Comparison of ENCODE assay signal across 17 cellular contexts in genomic region chr5:157924931-157925729, GRCh38.
DNase-seq lines count a peak whose midpoint lies in the region; ATAC-seq and TF ChIP-seq lines count a peak whose summit lies in the region.
"Had no signal": no experiment of that assay in that cellular context is flagged by ENCODE, and none has a peak within 500 bp of the region (broad histone marks: within the 10 kb centered on the region; RNA-seq: fewer than 3 reads in every experiment).

No MANE protein-coding gene starts in this region.

- H3K79me2 ChIP-seq in mammary epithelial cell (ENCODE audit: insufficient read depth, low read length) = no peaks in the 10 kb centered on the region

- POLR2A ChIA-PET in Caco-2 (lab: Charles Lee) = no interaction called here

- in situ Hi-C loops in mammary epithelial cell (cut with MboI; ENCODE audit: low sequenced_read_pairs in 2 of 2) = loop anchor here in 1 of 2 donors (25.0 kb wide), 1 partner anchor 113 kb away; no protein-coding TSS in a partner anchor

- H3K4me2 ChIP-seq in mammary epithelial cell (ENCODE audit: insufficient read depth, low read depth, low read length) = no peak overlapping the region

- no TSS peak for BruUV-seq in Caco-2 (replicated peaks; lab: Mats Ljungman, UMichigan)
- BruUV-seq in mammary epithelial cell (replicated peaks; lab: Mats Ljungman, UMichigan) = no TSS peak

- peak overlapping the region; percentile 72 for H3K27ac ChIP-seq in colonic mucosa
- H3K27ac ChIP-seq in mammary epithelial cell (ENCODE audit: insufficient read depth, low read depth, low read length) = no peak overlapping the region
- H3K27ac ChIP-seq: gastroesophageal sphincter, right atrium auricular region, tibial nerve had no signal

- 89% methylated on average over 8 of the region's 8 CpGs for WGBS in mammary epithelial cell (ENCODE audit: low coverage, missing lambda C conversion rate)

- H3K9me3 Mint-ChIP-seq in activated naive CD4-positive, alpha-beta T cell treated with anti-CD3 and anti-CD28 coated beads for 36 hours = no peaks in the 10 kb centered on the region
- H3K9me3 Mint-ChIP-seq in Caco-2 (ENCODE audit: unreplicated experiment) = no peaks in the 10 kb centered on the region
- H3K9me3 Mint-ChIP-seq: activated naive CD8-positive, alpha-beta T cell treated with anti-CD3 and anti-CD28 coated beads, Interleukin-2, amount 50 U/mL, for 24 hours; central memory CD8-positive, alpha-beta T cell had no signal

- H3K27ac Mint-ChIP-seq in activated naive CD4-positive, alpha-beta T cell treated with anti-CD3 and anti-CD28 coated beads for 36 hours = no peak overlapping the region
- no peak overlapping the region for H3K27ac Mint-ChIP-seq in Caco-2 (ENCODE audit: unreplicated experiment)
- H3K27ac Mint-ChIP-seq: activated naive CD8-positive, alpha-beta T cell treated with anti-CD3 and anti-CD28 coated beads, Interleukin-2, amount 50 U/mL, for 24 hours had no signal

- H3K4me3 Mint-ChIP-seq in activated naive CD4-positive, alpha-beta T cell treated with anti-CD3 and anti-CD28 coated beads for 36 hours = no peak overlapping the region
- H3K4me3 Mint-ChIP-seq in Caco-2 (ENCODE audit: unreplicated experiment) = no peak overlapping the region
- H3K4me3 Mint-ChIP-seq: activated naive CD8-positive, alpha-beta T cell treated with anti-CD3 and anti-CD28 coated beads, Interleukin-2, amount 50 U/mL, for 24 hours; central memory CD8-positive, alpha-beta T cell had no signal

- H3K9me3 ChIP-seq in colonic mucosa (no peaks in the 10 kb centered on the region), Caco-2 (no peaks in the 10 kb centered on the region), mammary epithelial cell (replicated peaks; ENCODE audit: insufficient read depth, low read length) (no peaks in the 10 kb centered on the region)
- H3K9me3 ChIP-seq: gastroesophageal sphincter, right atrium auricular region, tibial nerve had no signal

- no peak overlapping the region for H2AFZ ChIP-seq in mammary epithelial cell (ENCODE audit: low read depth, low read length)

- intact Hi-C loops in activated naive CD4-positive, alpha-beta T cell treated with anti-CD3 and anti-CD28 coated beads for 36 hours (cut with micrococcal nuclease) = no loop called here
- intact Hi-C loops in colonic mucosa (cut with DNase I) (no loop called here), Caco-2 (cut with micrococcal nuclease; ENCODE audit: unreplicated experiment) (no loop called here), mammary epithelial cell (cut with micrococcal nuclease) (no loop called here)

- H3K4me3 ChIP-seq in colonic mucosa (no peak overlapping the region), Caco-2 (ENCODE audit: low read depth, low read length) (no peak overlapping the region), mammary epithelial cell (replicated peaks in 1 of 3; ENCODE audit: insufficient read depth in 1 of 3, low read depth in 2 of 3, low read length in 3 of 3) (no peak overlapping the region)
- H3K4me3 ChIP-seq: gastroesophageal sphincter, right atrium auricular region, tibial nerve had no signal

- H3K9ac ChIP-seq in colonic mucosa (ENCODE audit: low read depth in 2 of 2, low read length in 2 of 2) (no peak overlapping the region), mammary epithelial cell (ENCODE audit: insufficient read depth, low read length) (no peak overlapping the region)

- H3K4me1 Mint-ChIP-seq in activated naive CD4-positive, alpha-beta T cell treated with anti-CD3 and anti-CD28 coated beads for 36 hours (ENCODE audit: low read depth) = peaks cover 4% of the 10 kb centered on the region
- no peaks in the 10 kb centered on the region for H3K4me1 Mint-ChIP-seq in Caco-2 (ENCODE audit: low read depth, unreplicated experiment)
- H3K4me1 Mint-ChIP-seq: central memory CD8-positive, alpha-beta T cell had no signal

- H4K20me1 ChIP-seq in mammary epithelial cell (ENCODE audit: insufficient read depth, low read length) = no peaks in the 10 kb centered on the region

- CTCF ChIA-PET in activated naive CD4-positive, alpha-beta T cell treated with anti-CD3 and anti-CD28 coated beads for 36 hours (lab: Charles Lee) = interaction anchor here (0.8 to 1.5 kb wide), 3 partner anchors 25 to 100 kb away, joined by 3 read pairs; no protein-coding TSS in a partner anchor
- CTCF ChIA-PET in Caco-2 (lab: Charles Lee) (no interaction called here), mammary epithelial cell (lab: Charles Lee; ENCODE audit: low non-redundant PET) (interaction anchor here (0.6 kb wide), 1 partner anchor 178 kb away, joined by 4 read pairs; no protein-coding TSS in a partner anchor)

- dilution Hi-C loops in mammary epithelial cell (cut with HindIII; ENCODE audit: low sequenced_read_pairs) = no loop called here

- H3K36me3 ChIP-seq in colonic mucosa (no peaks in the 10 kb centered on the region), Caco-2 (ENCODE audit: control insufficient read depth, insufficient read depth, low read length) (no peaks in the 10 kb centered on the region), mammary epithelial cell (ENCODE audit: insufficient read depth, low read length) (no peaks in the 10 kb centered on the region)
- H3K36me3 ChIP-seq: gastroesophageal sphincter, right atrium auricular region, tibial nerve had no signal

- H3K27me3 Mint-ChIP-seq in activated naive CD4-positive, alpha-beta T cell treated with anti-CD3 and anti-CD28 coated beads for 36 hours (ENCODE audit: low read depth) = no peaks in the 10 kb centered on the region
- H3K27me3 Mint-ChIP-seq in Caco-2 (ENCODE audit: insufficient read depth, unreplicated experiment) = no peaks in the 10 kb centered on the region
- H3K27me3 Mint-ChIP-seq: activated naive CD8-positive, alpha-beta T cell treated with anti-CD3 and anti-CD28 coated beads, Interleukin-2, amount 50 U/mL, for 24 hours; central memory CD8-positive, alpha-beta T cell had no signal

- no peak for ATAC-seq in HG03439 (IDR thresholded peaks at IDR 0.05; ENCODE audit: unreplicated experiment)
- ATAC-seq: activated naive CD8-positive, alpha-beta T cell treated with anti-CD3 and anti-CD28 coated beads, Interleukin-2, amount 50 U/mL, for 24 hours; gastroesophageal sphincter had no signal

- DNase-seq in activated naive CD4-positive, alpha-beta T cell treated with Interleukin-2 at 50 U/mL for 16 hours = peak; percentile 5
- no peak for DNase-seq in activated naive CD4-positive, alpha-beta T cell treated with anti-CD3 and anti-CD28 coated beads for 36 hours
- peak; percentile 78 for DNase-seq in colonic mucosa
- peak; percentile 27 for DNase-seq in mucosa of gallbladder (ENCODE audit: low spot score)
- DNase-seq in Caco-2 = no peak
- no peak for DNase-seq in NCI-H2107 (lab: John Stamatoyannopoulos, UW)
- no peak for DNase-seq in mammary epithelial cell
- DNase-seq: activated CD4-positive, CD25-positive, alpha-beta regulatory T cell; activated naive CD8-positive, alpha-beta T cell treated with anti-CD3 and anti-CD28 coated beads, Interleukin-2, amount 50 U/mL, for 24 hours; activated T-cell treated with anti-CD3 and anti-CD28 coated beads, Interleukin-2, amount 50 U/mL, for 1 hour; GF-D8; NCI-H1092 had no signal

- TF ChIP-seq CTCF in colonic mucosa (IDR thresholded peaks at IDR 0.05) = no peak
- no peak for TF ChIP-seq CTCF in Caco-2 (IDR thresholded peaks at IDR 0.05; ENCODE audit: insufficient read depth in 1 of 2, low read depth in 1 of 2, low read length in 1 of 2, severe bottlenecking in 1 of 2, unreplicated experiment in 1 of 2)
- no peak for TF ChIP-seq CTCF in mammary epithelial cell (conservative IDR thresholded peaks at IDR 0.05 in 1 of 2, IDR thresholded peaks at IDR 0.05 in 1 of 2; ENCODE audit: extremely low read depth in 1 of 2, insufficient read depth in 1 of 2, low read depth in 1 of 2, low read length in 2 of 2)

- H3K27me3 ChIP-seq in colonic mucosa = no peaks in the 10 kb centered on the region
- H3K27me3 ChIP-seq in Caco-2 (replicated peaks; ENCODE audit: control insufficient read depth, insufficient read depth, low read length) = no peaks in the 10 kb centered on the region
- H3K27me3 ChIP-seq in mammary epithelial cell (ENCODE audit: insufficient read depth, low read length) = no peaks in the 10 kb centered on the region
- H3K27me3 ChIP-seq: gastroesophageal sphincter, right atrium auricular region, tibial nerve had no signal

- no peaks in the 10 kb centered on the region for H3K36me3 Mint-ChIP-seq in activated naive CD4-positive, alpha-beta T cell treated with anti-CD3 and anti-CD28 coated beads for 36 hours (ENCODE audit: low read depth)
- no peaks in the 10 kb centered on the region for H3K36me3 Mint-ChIP-seq in Caco-2 (ENCODE audit: insufficient read depth, unreplicated experiment)

- H3K4me1 ChIP-seq in colonic mucosa (peaks cover 4% of the 10 kb centered on the region), Caco-2 (no peaks in the 10 kb centered on the region), mammary epithelial cell (ENCODE audit: insufficient read depth, low read length) (no peaks in the 10 kb centered on the region)
- H3K4me1 ChIP-seq: gastroesophageal sphincter, tibial nerve had no signal

Comparison
In these comparisons a context has a peak if more than half of its experiments do, and no peak if none do; other contexts are left out.
1. DNase-seq: peak in activated naive CD4-positive, alpha-beta T cell treated with Interleukin-2 at 50 U/mL for 16 hours (single experiment), colonic mucosa (single experiment) and mucosa of gallbladder (single experiment); none in activated naive CD4-positive, alpha-beta T cell treated with anti-CD3 and anti-CD28 coated beads for 36 hours (single experiment), Caco-2 (0 of 2), NCI-H2107 (single experiment) and mammary epithelial cell (single experiment).